19 cellular contexts compared by ENCODE assay signal in genomic region chr1:219160942-219161341, GRCh38. TPM values are rescaled to one million over a fixed set of nuclear protein-coding genes. Genes with fewer than 3 reads are reported as not detected.
A peak's percentile ranks its signal among the peaks of the same experiment; 100 is the strongest.
DNase-seq lines count a peak whose midpoint lies in the region; ATAC-seq and TF ChIP-seq lines count a peak whose summit lies in the region.
"Had no signal": no experiment of that assay in that cellular context is flagged by ENCODE, and none has a peak within 500 bp of the region (broad histone marks: within the 10 kb centered on the region; RNA-seq: fewer than 3 reads in every experiment).

No MANE protein-coding gene starts in this region.

- no peak overlapping the region for H3K23ac ChIP-seq in neuronal stem cell (ENCODE audit: low read depth, low read length, poor library complexity)

- no peaks in the 10 kb centered on the region for H3K79me1 ChIP-seq in neuronal stem cell (ENCODE audit: low read depth, low read length)

- H3K9me3 Mint-ChIP-seq in stimulated activated naive B cell treated with anti-CD40 and anti-IgM and Interleukin-4, amounts not matched to agents 10 μg/mL and 1 μg/mL and 100 μg/mL, for 72 hours, result no peaks in the 10 kb centered on the region
- H3K9me3 Mint-ChIP-seq: CD4-positive, alpha-beta T cell had no signal

- H2AFZ ChIP-seq in neuronal stem cell (ENCODE audit: low read length), result no peak overlapping the region

- no peaks in the 10 kb centered on the region for H3K27me3 Mint-ChIP-seq in stimulated activated naive B cell treated with anti-CD40 and anti-IgM and Interleukin-4, amounts not matched to agents 10 μg/mL and 1 μg/mL and 100 μg/mL, for 72 hours

- no peak overlapping the region for H2AK5ac ChIP-seq in neuronal stem cell (ENCODE audit: low read depth, low read length)

- H3K18ac ChIP-seq in neuronal stem cell (ENCODE audit: low read length), result no peak overlapping the region

- H3K4me1 ChIP-seq in right atrium auricular region (no peaks in the 10 kb centered on the region), right cardiac atrium (ENCODE audit: control insufficient read depth, insufficient read depth, low read length) (no peaks in the 10 kb centered on the region), neuronal stem cell (ENCODE audit: control insufficient read depth in 2 of 2, insufficient read depth in 1 of 2, low read depth in 1 of 2, low read length in 2 of 2) (no peaks in the 10 kb centered on the region)
- H3K4me1 ChIP-seq: Caco-2 had no signal

- no peak overlapping the region for H2BK5ac ChIP-seq in neuronal stem cell (ENCODE audit: low read length)

- H4K91ac ChIP-seq in neuronal stem cell (ENCODE audit: low read depth, low read length, poor library complexity), result no peak overlapping the region

- H3K36me3 Mint-ChIP-seq in stimulated activated naive B cell treated with anti-CD40 and anti-IgM and Interleukin-4, amounts not matched to agents 10 μg/mL and 1 μg/mL and 100 μg/mL, for 72 hours, result no peaks in the 10 kb centered on the region

- H3K36me3 ChIP-seq in right atrium auricular region, result no peaks in the 10 kb centered on the region
- H3K36me3 ChIP-seq in neuronal stem cell (replicated peaks in 1 of 2; ENCODE audit: control insufficient read depth in 2 of 2, insufficient read depth in 2 of 2, low read length in 2 of 2), result no peaks in the 10 kb centered on the region

- H3K4me2 ChIP-seq in neuronal stem cell (ENCODE audit: insufficient read depth, low read length, poor library complexity, severe bottlenecking), result no peak overlapping the region

- ATAC-seq in Right ventricle myocardium superior (ENCODE audit: poor library complexity) (peak; percentile 48), right cardiac atrium (no peak)
- ATAC-seq in stimulated activated naive B cell treated with anti-CD40 and anti-IgM and Interleukin-4, amounts not matched to agents 10 μg/mL and 1 μg/mL and 100 μg/mL, for 72 hours (replicated peaks), result no peak

- H3K27ac ChIP-seq in right atrium auricular region (no peak overlapping the region), VCaP (peak overlapping the region; percentile 47; the same call in 1 of the 2 replicates), right cardiac atrium (ENCODE audit: low read length) (no peak overlapping the region), neuronal stem cell (replicated peaks; ENCODE audit: low read length) (no peak overlapping the region)

- TF ChIP-seq CTCF in right atrium auricular region (IDR thresholded peaks at IDR 0.05) (no peak), VCaP (conservative IDR thresholded peaks at IDR 0.05) (no peak)

- H3K27ac Mint-ChIP-seq in stimulated activated naive B cell treated with anti-CD40 and anti-IgM and Interleukin-4, amounts not matched to agents 10 μg/mL and 1 μg/mL and 100 μg/mL, for 72 hours, result peak overlapping the region; percentile 52
- H3K27ac Mint-ChIP-seq: CD4-positive, alpha-beta T cell had no signal

- intact Hi-C loops in Right ventricle myocardium superior (cut with DNase I), result no loop called here
- intact Hi-C loops in right cardiac atrium (cut with DNase I), result no loop called here

- H3K4me1 Mint-ChIP-seq in stimulated activated naive B cell treated with anti-CD40 and anti-IgM and Interleukin-4, amounts not matched to agents 10 μg/mL and 1 μg/mL and 100 μg/mL, for 72 hours, result no peaks in the 10 kb centered on the region

- H3K9ac ChIP-seq in neuronal stem cell (ENCODE audit: low read depth, low read length, poor library complexity), result no peak overlapping the region

- no peak overlapping the region for H3K4ac ChIP-seq in neuronal stem cell (ENCODE audit: low read length)

- H3K27me3 ChIP-seq in right atrium auricular region, result no peaks in the 10 kb centered on the region
- H3K27me3 ChIP-seq in right cardiac atrium (ENCODE audit: control insufficient read depth, insufficient read depth), result no peaks in the 10 kb centered on the region
- H3K27me3 ChIP-seq in neuronal stem cell (ENCODE audit: control insufficient read depth in 3 of 3, insufficient read depth in 3 of 3, low read depth in 1 of 3, low read length in 3 of 3), result no peaks in the 10 kb centered on the region

- no peak overlapping the region for H3K14ac ChIP-seq in neuronal stem cell (ENCODE audit: low read length)

- no peak for DNase-seq in Right ventricle myocardium superior
- no peak for DNase-seq in right atrium auricular region (ENCODE audit: low spot score)
- peak in 2 of 3 donors; percentile 12 to 43 for DNase-seq in right cardiac atrium
- DNase-seq in stimulated activated naive B cell treated with anti-CD40 and anti-IgM and Interleukin-4, amounts not matched to agents 10 μg/mL and 1 μg/mL and 100 μg/mL, for 72 hours, result no peak
- no peak for DNase-seq in cerebellar nuclear complex (lab: John Stamatoyannopoulos, UW)
- DNase-seq in NCI-H2196 treated with DMSO at 0.1 percent for 48 hours (lab: John Stamatoyannopoulos, UW; ENCODE audit: unreplicated experiment), result no peak
- DNase-seq in neuronal stem cell (ENCODE audit: low spot score), result no peak
- DNase-seq: 8988T; Caco-2; CD4-positive, alpha-beta T cell; DMS153; GDM1; GOT3; NCI-H1105 treated with DMSO at 0.1 percent for 48 hours; NCI-H1694; NCI-H2081 treated with DMSO at 0.1 percent for 48 hours; NCI-H510A treated with DMSO at 0.1 percent for 48 hours; NCI-H82 had no signal

- H3K4me3 Mint-ChIP-seq in stimulated activated naive B cell treated with anti-CD40 and anti-IgM and Interleukin-4, amounts not matched to agents 10 μg/mL and 1 μg/mL and 100 μg/mL, for 72 hours, result no peak overlapping the region
- H3K4me3 Mint-ChIP-seq: CD4-positive, alpha-beta T cell had no signal

- no peak overlapping the region for H2BK12ac ChIP-seq in neuronal stem cell (ENCODE audit: low read length)

- H3K4me3 ChIP-seq in right atrium auricular region, result no peak overlapping the region
- no peak overlapping the region for H3K4me3 ChIP-seq in right cardiac atrium (ENCODE audit: low read length)
- no peak overlapping the region for H3K4me3 ChIP-seq in neuronal stem cell (ENCODE audit: low read length in 2 of 2)

- no peak overlapping the region for H4K8ac ChIP-seq in neuronal stem cell (ENCODE audit: low read depth, low read length)

- 55% methylated on average over 2 of the region's 2 CpGs for WGBS in right cardiac atrium
- WGBS in neuronal stem cell (ENCODE audit: extremely low coverage in 2 of 2, insufficient read length in 2 of 2, insufficient replicate concordance in 1 of 2), 2 donors, result no CpG with 5 or more reads among the region's 2 CpGs

- no peaks in the 10 kb centered on the region for H3K9me3 ChIP-seq in right atrium auricular region
- no peaks in the 10 kb centered on the region for H3K9me3 ChIP-seq in right cardiac atrium (ENCODE audit: control insufficient read depth, low read length)
- no peaks in the 10 kb centered on the region for H3K9me3 ChIP-seq in neuronal stem cell (replicated peaks in 1 of 2; ENCODE audit: control insufficient read depth in 2 of 2, insufficient read depth in 1 of 2, low read depth in 1 of 2, low read length in 2 of 2)
- H3K9me3 ChIP-seq: Caco-2 had no signal

- H2BK120ac ChIP-seq in neuronal stem cell (ENCODE audit: low read depth, low read length), result no peak overlapping the region

- no peak overlapping the region for H2BK15ac ChIP-seq in neuronal stem cell (ENCODE audit: low read length)

RNA-seq across cellular contexts. Expression of gene LYPLAL1, which starts 12.7 kb away (rescaled TPM):
- total RNA-seq in Right ventricle myocardium superior (72.2 TPM), right atrium auricular region (10 to 100 TPM; 32.6 to 35.9 TPM), right cardiac atrium (10 to 100 TPM; 52.6 to 84.2 (median 58.2) TPM)
- 45.8 TPM for polyA plus RNA-seq in right cardiac atrium
- 13.2 TPM for polyA plus RNA-seq in neuronal stem cell (2013, experiment 1 of 2)
- polyA plus RNA-seq in neuronal stem cell (2013, experiment 2 of 2), result 14.2 TPM

Comparison
In these comparisons a context has a peak if more than half of its experiments do, and no peak if none do; other contexts are left out.
1. DNase-seq: peak in right cardiac atrium (2 of 3); none in Right ventricle myocardium superior (single experiment), right atrium auricular region (single experiment), stimulated activated naive B cell treated with anti-CD40 and anti-IgM and Interleukin-4, amounts not matched to agents 10 μg/mL and 1 μg/mL and 100 μg/mL, for 72 hours (single experiment), cerebellar nuclear complex (0 of 2), NCI-H2196 treated with DMSO at 0.1 percent for 48 hours (single experiment) and neuronal stem cell (single experiment).